1 cellular context compared by ENCODE assay signal in genomic region chr20:50478162-50479036, GRCh38.
A peak's percentile ranks its signal among the peaks of the same experiment; 100 is the strongest.
TF ChIP-seq lines count a peak whose summit lies in the region.

No MANE protein-coding gene starts in this region.

TF ChIP-seq in K562, 482 proteins besides CTCF, POLR2A, EP300 and RAD21 (continued from another document and continues in another):
- TF ChIP-seq RERE (CRISPR knock-in tag; IDR thresholded peaks at IDR 0.05; ENCODE audit: borderline replicate concordance) (no peak), MYNN (IDR thresholded peaks at IDR 0.05) (peak; percentile 84; the same call in 1 of the 2 replicates), MYNN (CRISPR knock-in tag; IDR thresholded peaks at IDR 0.05) (no peak), MCM5 (IDR thresholded peaks at IDR 0.05; ENCODE audit: low read depth) (no peak), PYGO2 (tag; IDR thresholded peaks at IDR 0.05) (no peak), CBX1 (IDR thresholded peaks at IDR 0.05; ENCODE audit: low read depth) (peak; percentile 45; the same call in 1 of the 2 replicates), CBFA2T2 (conservative IDR thresholded peaks at IDR 0.05) (no peak), MAFF (IDR thresholded peaks at IDR 0.05; ENCODE audit: low read length) (no peak), NR4A1 (CRISPR knock-in tag; IDR thresholded peaks at IDR 0.05) (no peak), NR4A1 (tag; IDR thresholded peaks at IDR 0.05) (peak; percentile 53; the same call in 1 of the 2 replicates), EHMT2 (IDR thresholded peaks at IDR 0.05) (no peak), LARP7 (IDR thresholded peaks at IDR 0.05) (no peak), ZNF280B (CRISPR knock-in tag; IDR thresholded peaks at IDR 0.05) (no peak), LCOR (CRISPR knock-in tag; IDR thresholded peaks at IDR 0.05) (0 out of 2 replicates have a peak, but pooled peaks have one; percentile 40), FOS (IDR thresholded peaks at IDR 0.05; ENCODE audit: extremely low read depth, insufficient read length) (no peak), ZNF384 (IDR thresholded peaks at IDR 0.05; ENCODE audit: low read depth, low read length) (peak; percentile 68), TEAD2 (tag; IDR thresholded peaks at IDR 0.05) (no peak), DACH1 (IDR thresholded peaks at IDR 0.05; ENCODE audit: partially characterized antibody) (no peak), ZNF699 (CRISPR knock-in tag; IDR thresholded peaks at IDR 0.05; ENCODE audit: insufficient replicate concordance) (no peak), HLTF (IDR thresholded peaks at IDR 0.05) (no peak), NFE2 (IDR thresholded peaks at IDR 0.05; ENCODE audit: low read depth) (no peak), CREB1 (IDR thresholded peaks at IDR 0.05) (no peak; the same call in 1 of the 2 replicates), CREB1 (CRISPR knock-in tag; IDR thresholded peaks at IDR 0.05) (peak; percentile 76; the same call in 1 of the 2 replicates), THRAP3 (IDR thresholded peaks at IDR 0.05; ENCODE audit: borderline replicate concordance) (no peak), E2F4 (CRISPR knock-in tag; IDR thresholded peaks at IDR 0.05; ENCODE audit: low read depth) (0 out of 2 replicates have a peak, but pooled peaks have one; percentile 16), EZH2 (IDR thresholded peaks at IDR 0.05; ENCODE audit: borderline replicate concordance, low read depth, low read length) (no peak), TOE1 (IDR thresholded peaks at IDR 0.05; ENCODE audit: borderline replicate concordance) (peak; percentile 50; the same call in 1 of the 2 replicates), TOE1 (CRISPR knock-in tag; IDR thresholded peaks at IDR 0.05; ENCODE audit: borderline replicate concordance, low read depth) (peak; percentile 72; the same call in 1 of the 2 replicates), CSDE1 (IDR thresholded peaks at IDR 0.05) (0 out of 4 replicates have a peak, but pooled peaks of 1 of the 2 experiments have one; percentile 23), THAP12 (CRISPR knock-in tag; IDR thresholded peaks at IDR 0.05) (no peak), ZNF764 (CRISPR knock-in tag; IDR thresholded peaks at IDR 0.05; ENCODE audit: low read depth) (no peak), YBX1 (IDR thresholded peaks at IDR 0.05) (no peak)
- TF ChIP-seq, protein P1, sequence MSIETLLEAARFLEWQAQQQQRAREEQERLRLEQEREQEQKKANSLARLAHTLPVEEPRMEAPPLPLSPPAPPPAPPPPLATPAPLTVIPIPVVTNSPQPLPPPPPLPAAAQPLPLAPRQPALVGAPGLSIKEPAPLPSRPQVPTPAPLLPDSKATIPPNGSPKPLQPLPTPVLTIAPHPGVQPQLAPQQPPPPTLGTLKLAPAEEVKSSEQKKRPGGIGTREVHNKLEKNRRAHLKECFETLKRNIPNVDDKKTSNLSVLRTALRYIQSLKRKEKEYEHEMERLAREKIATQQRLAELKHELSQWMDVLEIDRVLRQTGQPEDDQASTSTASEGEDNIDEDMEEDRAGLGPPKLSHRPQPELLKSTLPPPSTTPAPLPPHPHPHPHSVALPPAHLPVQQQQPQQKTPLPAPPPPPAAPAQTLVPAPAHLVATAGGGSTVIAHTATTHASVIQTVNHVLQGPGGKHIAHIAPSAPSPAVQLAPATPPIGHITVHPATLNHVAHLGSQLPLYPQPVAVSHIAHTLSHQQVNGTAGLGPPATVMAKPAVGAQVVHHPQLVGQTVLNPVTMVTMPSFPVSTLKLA (conservative IDR thresholded peaks at IDR 0.05): peak; percentile 86 to 92
- TF ChIP-seq, protein P2, sequence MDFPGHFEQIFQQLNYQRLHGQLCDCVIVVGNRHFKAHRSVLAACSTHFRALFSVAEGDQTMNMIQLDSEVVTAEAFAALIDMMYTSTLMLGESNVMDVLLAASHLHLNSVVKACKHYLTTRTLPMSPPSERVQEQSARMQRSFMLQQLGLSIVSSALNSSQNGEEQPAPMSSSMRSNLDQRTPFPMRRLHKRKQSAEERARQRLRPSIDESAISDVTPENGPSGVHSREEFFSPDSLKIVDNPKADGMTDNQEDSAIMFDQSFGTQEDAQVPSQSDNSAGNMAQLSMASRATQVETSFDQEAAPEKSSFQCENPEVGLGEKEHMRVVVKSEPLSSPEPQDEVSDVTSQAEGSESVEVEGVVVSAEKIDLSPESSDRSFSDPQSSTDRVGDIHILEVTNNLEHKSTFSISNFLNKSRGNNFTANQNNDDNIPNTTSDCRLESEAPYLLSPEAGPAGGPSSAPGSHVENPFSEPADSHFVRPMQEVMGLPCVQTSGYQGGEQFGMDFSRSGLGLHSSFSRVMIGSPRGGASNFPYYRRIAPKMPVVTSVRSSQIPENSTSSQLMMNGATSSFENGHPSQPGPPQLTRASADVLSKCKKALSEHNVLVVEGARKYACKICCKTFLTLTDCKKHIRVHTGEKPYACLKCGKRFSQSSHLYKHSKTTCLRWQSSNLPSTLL (IDR thresholded peaks at IDR 0.05): no peak
- TF ChIP-seq, protein P3, sequence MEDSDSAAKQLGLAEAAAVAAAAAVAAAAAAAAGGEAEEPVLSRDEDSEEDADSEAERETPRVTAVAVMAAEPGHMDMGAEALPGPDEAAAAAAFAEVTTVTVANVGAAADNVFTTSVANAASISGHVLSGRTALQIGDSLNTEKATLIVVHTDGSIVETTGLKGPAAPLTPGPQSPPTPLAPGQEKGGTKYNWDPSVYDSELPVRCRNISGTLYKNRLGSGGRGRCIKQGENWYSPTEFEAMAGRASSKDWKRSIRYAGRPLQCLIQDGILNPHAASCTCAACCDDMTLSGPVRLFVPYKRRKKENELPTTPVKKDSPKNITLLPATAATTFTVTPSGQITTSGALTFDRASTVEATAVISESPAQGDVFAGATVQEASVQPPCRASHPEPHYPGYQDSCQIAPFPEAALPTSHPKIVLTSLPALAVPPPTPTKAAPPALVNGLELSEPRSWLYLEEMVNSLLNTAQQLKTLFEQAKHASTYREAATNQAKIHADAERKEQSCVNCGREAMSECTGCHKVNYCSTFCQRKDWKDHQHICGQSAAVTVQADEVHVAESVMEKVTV (CRISPR knock-in tag; IDR thresholded peaks at IDR 0.05): peak; percentile 61; the same call in 1 of the 2 replicates
- TF ChIP-seq, protein P4, sequence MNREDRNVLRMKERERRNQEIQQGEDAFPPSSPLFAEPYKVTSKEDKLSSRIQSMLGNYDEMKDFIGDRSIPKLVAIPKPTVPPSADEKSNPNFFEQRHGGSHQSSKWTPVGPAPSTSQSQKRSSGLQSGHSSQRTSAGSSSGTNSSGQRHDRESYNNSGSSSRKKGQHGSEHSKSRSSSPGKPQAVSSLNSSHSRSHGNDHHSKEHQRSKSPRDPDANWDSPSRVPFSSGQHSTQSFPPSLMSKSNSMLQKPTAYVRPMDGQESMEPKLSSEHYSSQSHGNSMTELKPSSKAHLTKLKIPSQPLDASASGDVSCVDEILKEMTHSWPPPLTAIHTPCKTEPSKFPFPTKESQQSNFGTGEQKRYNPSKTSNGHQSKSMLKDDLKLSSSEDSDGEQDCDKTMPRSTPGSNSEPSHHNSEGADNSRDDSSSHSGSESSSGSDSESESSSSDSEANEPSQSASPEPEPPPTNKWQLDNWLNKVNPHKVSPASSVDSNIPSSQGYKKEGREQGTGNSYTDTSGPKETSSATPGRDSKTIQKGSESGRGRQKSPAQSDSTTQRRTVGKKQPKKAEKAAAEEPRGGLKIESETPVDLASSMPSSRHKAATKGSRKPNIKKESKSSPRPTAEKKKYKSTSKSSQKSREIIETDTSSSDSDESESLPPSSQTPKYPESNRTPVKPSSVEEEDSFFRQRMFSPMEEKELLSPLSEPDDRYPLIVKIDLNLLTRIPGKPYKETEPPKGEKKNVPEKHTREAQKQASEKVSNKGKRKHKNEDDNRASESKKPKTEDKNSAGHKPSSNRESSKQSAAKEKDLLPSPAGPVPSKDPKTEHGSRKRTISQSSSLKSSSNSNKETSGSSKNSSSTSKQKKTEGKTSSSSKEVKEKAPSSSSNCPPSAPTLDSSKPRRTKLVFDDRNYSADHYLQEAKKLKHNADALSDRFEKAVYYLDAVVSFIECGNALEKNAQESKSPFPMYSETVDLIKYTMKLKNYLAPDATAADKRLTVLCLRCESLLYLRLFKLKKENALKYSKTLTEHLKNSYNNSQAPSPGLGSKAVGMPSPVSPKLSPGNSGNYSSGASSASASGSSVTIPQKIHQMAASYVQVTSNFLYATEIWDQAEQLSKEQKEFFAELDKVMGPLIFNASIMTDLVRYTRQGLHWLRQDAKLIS (CRISPR knock-in tag; IDR thresholded peaks at IDR 0.05): 0 out of 2 replicates have a peak, but pooled peaks have one; percentile 63
- TF ChIP-seq, protein P5, sequence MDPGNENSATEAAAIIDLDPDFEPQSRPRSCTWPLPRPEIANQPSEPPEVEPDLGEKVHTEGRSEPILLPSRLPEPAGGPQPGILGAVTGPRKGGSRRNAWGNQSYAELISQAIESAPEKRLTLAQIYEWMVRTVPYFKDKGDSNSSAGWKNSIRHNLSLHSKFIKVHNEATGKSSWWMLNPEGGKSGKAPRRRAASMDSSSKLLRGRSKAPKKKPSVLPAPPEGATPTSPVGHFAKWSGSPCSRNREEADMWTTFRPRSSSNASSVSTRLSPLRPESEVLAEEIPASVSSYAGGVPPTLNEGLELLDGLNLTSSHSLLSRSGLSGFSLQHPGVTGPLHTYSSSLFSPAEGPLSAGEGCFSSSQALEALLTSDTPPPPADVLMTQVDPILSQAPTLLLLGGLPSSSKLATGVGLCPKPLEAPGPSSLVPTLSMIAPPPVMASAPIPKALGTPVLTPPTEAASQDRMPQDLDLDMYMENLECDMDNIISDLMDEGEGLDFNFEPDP (CRISPR knock-in tag; IDR thresholded peaks at IDR 0.05): no peak
